ENCODE assay signal across 1 cellular context in genomic region chr1:224411766-224412165, GRCh38.
A peak's percentile ranks its signal among the peaks of the same experiment; 100 is the strongest.
TF ChIP-seq lines count a peak whose summit lies in the region.

No MANE protein-coding gene starts in this region.

TF ChIP-seq in HEK293, 187 proteins besides CTCF, POLR2A, EP300 and RAD21 (continued from another document):
- no peak for TF ChIP-seq ZNF214 (tag by site-specific recombination; IDR thresholded peaks at IDR 0.05; ENCODE audit: borderline replicate concordance)
- peak; percentile 76; the same call in 1 of the 2 replicates for TF ChIP-seq ZNF24 (tag by site-specific recombination; IDR thresholded peaks at IDR 0.05)
- TF ChIP-seq ZNF626 (tag by site-specific recombination; IDR thresholded peaks at IDR 0.05) = no peak
- TF ChIP-seq OVOL3 (tag by site-specific recombination; IDR thresholded peaks at IDR 0.05) = no peak
- no peak for TF ChIP-seq BCL6B (tag by site-specific recombination; IDR thresholded peaks at IDR 0.05)
- peak; percentile 33; the same call in 1 of the 2 replicates for TF ChIP-seq IKZF3 (tag by site-specific recombination; IDR thresholded peaks at IDR 0.05)
- 0 out of 2 replicates have a peak, but pooled peaks have one; percentile 13 for TF ChIP-seq HIC1 (tag by site-specific recombination; IDR thresholded peaks at IDR 0.05)
- no peak for TF ChIP-seq HOXA7 (CRISPR knock-in tag; IDR thresholded peaks at IDR 0.05; ENCODE audit: borderline replicate concordance)
- no peak for TF ChIP-seq SP3 (tag by site-specific recombination; IDR thresholded peaks at IDR 0.05)
- no peak for TF ChIP-seq ZNF596 (tag by site-specific recombination; IDR thresholded peaks at IDR 0.05)
- 0 out of 2 replicates have a peak, but pooled peaks have one; percentile 18 for TF ChIP-seq ZBTB11 (tag by site-specific recombination; conservative IDR thresholded peaks at IDR 0.05; ENCODE audit: low read depth)
- TF ChIP-seq ZNF785 (tag by site-specific recombination; IDR thresholded peaks at IDR 0.05) = no peak
- TF ChIP-seq RBAK (tag by site-specific recombination; IDR thresholded peaks at IDR 0.05) = no peak
- TF ChIP-seq ZNF18 (tag by site-specific recombination; IDR thresholded peaks at IDR 0.05) = no peak
- no peak for TF ChIP-seq ZNF639 (tag by site-specific recombination; IDR thresholded peaks at IDR 0.05)
- no peak for TF ChIP-seq ZNF114 (tag by site-specific recombination; IDR thresholded peaks at IDR 0.05)
- no peak for TF ChIP-seq ZNF658 (tag by site-specific recombination; IDR thresholded peaks at IDR 0.05)
- TF ChIP-seq ZBTB20 (tag by site-specific recombination; IDR thresholded peaks at IDR 0.05) = no peak
- no peak for TF ChIP-seq ZNF561 (tag by site-specific recombination; IDR thresholded peaks at IDR 0.05; ENCODE audit: borderline replicate concordance)
- TF ChIP-seq ZNF391 (tag by site-specific recombination; IDR thresholded peaks at IDR 0.05; ENCODE audit: borderline replicate concordance, low read depth) = no peak
- TF ChIP-seq ZFP3 (tag by site-specific recombination; IDR thresholded peaks at IDR 0.05; ENCODE audit: low read depth) = no peak
- no peak for TF ChIP-seq ATF2 (tag by site-specific recombination; IDR thresholded peaks at IDR 0.05; ENCODE audit: low read depth)
- TF ChIP-seq ZNF585B (tag by site-specific recombination; IDR thresholded peaks at IDR 0.05) = no peak
- TF ChIP-seq ZNF654 (tag by site-specific recombination; IDR thresholded peaks at IDR 0.05; ENCODE audit: low read depth) = no peak
- no peak for TF ChIP-seq ZNF624 (tag by site-specific recombination; IDR thresholded peaks at IDR 0.05)
- TF ChIP-seq ZNF350 (tag by site-specific recombination; IDR thresholded peaks at IDR 0.05) = no peak
- TF ChIP-seq ZNF621 (tag by site-specific recombination; IDR thresholded peaks at IDR 0.05) = no peak
- TF ChIP-seq ZNF645 (tag by site-specific recombination; IDR thresholded peaks at IDR 0.05) = no peak
- TF ChIP-seq ZNF121 (tag by site-specific recombination; IDR thresholded peaks at IDR 0.05) = no peak
- TF ChIP-seq TRIM28 (IDR thresholded peaks at IDR 0.05; ENCODE audit: borderline replicate concordance, low read length) = no peak
- no peak for TF ChIP-seq ZNF776 (tag by site-specific recombination; IDR thresholded peaks at IDR 0.05; ENCODE audit: borderline replicate concordance)
- TF ChIP-seq ZNF280C (tag by site-specific recombination; IDR thresholded peaks at IDR 0.05) = no peak
- no peak for TF ChIP-seq ZFP37 (tag by site-specific recombination; IDR thresholded peaks at IDR 0.05)
- TF ChIP-seq KLF16 (tag by site-specific recombination; IDR thresholded peaks at IDR 0.05) = no peak
- peak; percentile 47; the same call in 1 of the 2 replicates for TF ChIP-seq ZBTB21 (tag by site-specific recombination; IDR thresholded peaks at IDR 0.05)
- peak; percentile 62; the same call in 1 of the 2 replicates for TF ChIP-seq TSHZ1 (tag by site-specific recombination; IDR thresholded peaks at IDR 0.05; ENCODE audit: borderline replicate concordance)
- TF ChIP-seq ZNF155 (tag by site-specific recombination; IDR thresholded peaks at IDR 0.05) = no peak
